ENCODE assay signal across 1 cellular context in the genomic region with DNA sequence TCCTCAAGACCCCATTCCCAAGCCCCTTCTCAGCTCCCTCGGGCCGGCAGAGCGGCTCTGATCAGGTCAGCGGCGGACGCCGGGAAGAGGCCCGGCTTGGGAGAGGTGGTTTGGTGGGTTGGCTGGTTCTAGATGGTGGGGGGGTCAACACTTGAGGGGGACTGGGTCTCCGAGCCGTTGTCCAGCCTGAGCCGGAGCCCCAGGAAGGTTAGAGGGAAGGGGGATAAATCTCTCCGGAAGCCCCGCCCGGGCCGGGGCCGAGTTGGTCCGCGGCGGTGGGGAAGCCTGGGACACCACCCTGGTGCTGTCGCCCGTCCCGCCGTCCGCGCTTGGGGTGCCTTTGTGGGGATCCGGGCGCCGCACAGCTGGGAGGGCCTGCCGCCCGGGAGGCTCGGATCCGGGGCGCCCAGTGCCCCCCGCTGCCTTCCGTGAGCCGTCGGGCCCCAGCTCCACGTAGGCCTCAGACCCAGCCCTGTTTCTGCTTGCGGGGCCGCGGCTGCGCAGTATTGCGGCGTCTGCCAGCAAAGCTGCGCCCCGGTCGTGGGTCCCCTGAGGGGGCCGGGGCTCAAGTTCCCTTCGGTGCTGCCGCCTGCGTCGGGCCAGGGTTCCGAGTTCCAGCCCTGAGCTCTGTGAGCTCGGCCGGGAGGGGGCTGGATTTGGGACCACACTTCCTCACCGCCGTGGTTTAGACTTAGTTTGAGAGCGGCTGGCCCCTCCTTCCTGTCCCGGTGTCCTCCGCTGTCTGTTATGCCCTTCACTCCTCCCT.
TF ChIP-seq lines count a peak whose summit lies in the region.

No MANE protein-coding gene starts in this region.

TF ChIP-seq in HepG2, 621 proteins besides CTCF, POLR2A, EP300 and RAD21 (continued from another document and continues in another):
- TF ChIP-seq, protein P1, sequence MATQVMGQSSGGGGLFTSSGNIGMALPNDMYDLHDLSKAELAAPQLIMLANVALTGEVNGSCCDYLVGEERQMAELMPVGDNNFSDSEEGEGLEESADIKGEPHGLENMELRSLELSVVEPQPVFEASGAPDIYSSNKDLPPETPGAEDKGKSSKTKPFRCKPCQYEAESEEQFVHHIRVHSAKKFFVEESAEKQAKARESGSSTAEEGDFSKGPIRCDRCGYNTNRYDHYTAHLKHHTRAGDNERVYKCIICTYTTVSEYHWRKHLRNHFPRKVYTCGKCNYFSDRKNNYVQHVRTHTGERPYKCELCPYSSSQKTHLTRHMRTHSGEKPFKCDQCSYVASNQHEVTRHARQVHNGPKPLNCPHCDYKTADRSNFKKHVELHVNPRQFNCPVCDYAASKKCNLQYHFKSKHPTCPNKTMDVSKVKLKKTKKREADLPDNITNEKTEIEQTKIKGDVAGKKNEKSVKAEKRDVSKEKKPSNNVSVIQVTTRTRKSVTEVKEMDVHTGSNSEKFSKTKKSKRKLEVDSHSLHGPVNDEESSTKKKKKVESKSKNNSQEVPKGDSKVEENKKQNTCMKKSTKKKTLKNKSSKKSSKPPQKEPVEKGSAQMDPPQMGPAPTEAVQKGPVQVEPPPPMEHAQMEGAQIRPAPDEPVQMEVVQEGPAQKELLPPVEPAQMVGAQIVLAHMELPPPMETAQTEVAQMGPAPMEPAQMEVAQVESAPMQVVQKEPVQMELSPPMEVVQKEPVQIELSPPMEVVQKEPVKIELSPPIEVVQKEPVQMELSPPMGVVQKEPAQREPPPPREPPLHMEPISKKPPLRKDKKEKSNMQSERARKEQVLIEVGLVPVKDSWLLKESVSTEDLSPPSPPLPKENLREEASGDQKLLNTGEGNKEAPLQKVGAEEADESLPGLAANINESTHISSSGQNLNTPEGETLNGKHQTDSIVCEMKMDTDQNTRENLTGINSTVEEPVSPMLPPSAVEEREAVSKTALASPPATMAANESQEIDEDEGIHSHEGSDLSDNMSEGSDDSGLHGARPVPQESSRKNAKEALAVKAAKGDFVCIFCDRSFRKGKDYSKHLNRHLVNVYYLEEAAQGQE (IDR thresholded peaks at IDR 0.05; ENCODE audit: borderline replicate concordance in 1 of 2, low read depth in 1 of 2, low read length in 2 of 2) = no peak; a peak in 1 of 4 replicates
- no peak for TF ChIP-seq ZNF556 (CRISPR knock-in tag; IDR thresholded peaks at IDR 0.05; ENCODE audit: borderline replicate concordance)
- TF ChIP-seq ZFP62 (CRISPR knock-in tag; IDR thresholded peaks at IDR 0.05) = 0 out of 2 replicates have a peak, but pooled peaks have one; percentile 56
- TF ChIP-seq, protein P2, sequence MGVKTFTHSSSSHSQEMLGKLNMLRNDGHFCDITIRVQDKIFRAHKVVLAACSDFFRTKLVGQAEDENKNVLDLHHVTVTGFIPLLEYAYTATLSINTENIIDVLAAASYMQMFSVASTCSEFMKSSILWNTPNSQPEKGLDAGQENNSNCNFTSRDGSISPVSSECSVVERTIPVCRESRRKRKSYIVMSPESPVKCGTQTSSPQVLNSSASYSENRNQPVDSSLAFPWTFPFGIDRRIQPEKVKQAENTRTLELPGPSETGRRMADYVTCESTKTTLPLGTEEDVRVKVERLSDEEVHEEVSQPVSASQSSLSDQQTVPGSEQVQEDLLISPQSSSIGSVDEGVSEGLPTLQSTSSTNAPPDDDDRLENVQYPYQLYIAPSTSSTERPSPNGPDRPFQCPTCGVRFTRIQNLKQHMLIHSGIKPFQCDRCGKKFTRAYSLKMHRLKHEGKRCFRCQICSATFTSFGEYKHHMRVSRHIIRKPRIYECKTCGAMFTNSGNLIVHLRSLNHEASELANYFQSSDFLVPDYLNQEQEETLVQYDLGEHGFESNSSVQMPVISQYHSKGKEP (CRISPR knock-in tag; IDR thresholded peaks at IDR 0.05) = no peak
- peak; percentile 41; the same call in 1 of the 2 replicates for TF ChIP-seq ZNF703 (CRISPR knock-in tag; IDR thresholded peaks at IDR 0.05; ENCODE audit: borderline replicate concordance)
- TF ChIP-seq ZNF570 (CRISPR knock-in tag; IDR thresholded peaks at IDR 0.05; ENCODE audit: borderline replicate concordance) = no peak
- peak; percentile 81; the same call in 1 of the 2 replicates for TF ChIP-seq ZNF878 (CRISPR knock-in tag; IDR thresholded peaks at IDR 0.05)
- TF ChIP-seq, protein P3, sequence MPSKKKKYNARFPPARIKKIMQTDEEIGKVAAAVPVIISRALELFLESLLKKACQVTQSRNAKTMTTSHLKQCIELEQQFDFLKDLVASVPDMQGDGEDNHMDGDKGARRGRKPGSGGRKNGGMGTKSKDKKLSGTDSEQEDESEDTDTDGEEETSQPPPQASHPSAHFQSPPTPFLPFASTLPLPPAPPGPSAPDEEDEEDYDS (CRISPR knock-in tag; IDR thresholded peaks at IDR 0.05) = no peak
- TF ChIP-seq, protein P4, sequence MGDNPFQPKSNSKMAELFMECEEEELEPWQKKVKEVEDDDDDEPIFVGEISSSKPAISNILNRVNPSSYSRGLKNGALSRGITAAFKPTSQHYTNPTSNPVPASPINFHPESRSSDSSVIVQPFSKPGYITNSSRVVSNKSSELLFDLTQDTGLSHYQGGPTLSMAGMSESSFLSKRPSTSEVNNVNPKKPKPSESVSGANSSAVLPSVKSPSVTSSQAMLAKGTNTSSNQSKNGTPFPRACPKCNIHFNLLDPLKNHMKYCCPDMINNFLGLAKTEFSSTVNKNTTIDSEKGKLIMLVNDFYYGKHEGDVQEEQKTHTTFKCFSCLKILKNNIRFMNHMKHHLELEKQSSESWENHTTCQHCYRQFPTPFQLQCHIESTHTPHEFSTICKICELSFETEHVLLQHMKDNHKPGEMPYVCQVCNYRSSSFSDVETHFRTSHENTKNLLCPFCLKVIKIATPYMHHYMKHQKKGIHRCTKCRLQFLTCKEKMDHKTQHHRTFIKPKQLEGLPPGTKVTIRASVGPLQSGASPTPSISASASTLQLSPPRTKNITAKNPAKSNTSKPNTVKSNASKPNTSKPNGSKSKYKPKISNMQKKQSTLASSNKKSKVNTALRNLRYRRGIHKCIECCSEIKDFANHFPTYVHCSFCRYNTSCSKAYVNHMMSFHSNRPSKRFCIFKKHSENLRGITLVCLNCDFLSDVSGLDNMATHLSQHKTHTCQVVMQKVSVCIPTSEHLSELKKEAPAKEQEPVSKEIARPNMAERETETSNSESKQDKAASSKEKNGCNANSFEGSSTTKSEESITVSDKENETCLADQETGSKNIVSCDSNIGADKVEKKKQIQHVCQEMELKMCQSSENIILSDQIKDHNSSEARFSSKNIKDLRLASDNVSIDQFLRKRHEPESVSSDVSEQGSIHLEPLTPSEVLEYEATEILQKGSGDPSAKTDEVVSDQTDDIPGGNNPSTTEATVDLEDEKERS (CRISPR knock-in tag; IDR thresholded peaks at IDR 0.05) = no peak
- TF ChIP-seq, protein P5, sequence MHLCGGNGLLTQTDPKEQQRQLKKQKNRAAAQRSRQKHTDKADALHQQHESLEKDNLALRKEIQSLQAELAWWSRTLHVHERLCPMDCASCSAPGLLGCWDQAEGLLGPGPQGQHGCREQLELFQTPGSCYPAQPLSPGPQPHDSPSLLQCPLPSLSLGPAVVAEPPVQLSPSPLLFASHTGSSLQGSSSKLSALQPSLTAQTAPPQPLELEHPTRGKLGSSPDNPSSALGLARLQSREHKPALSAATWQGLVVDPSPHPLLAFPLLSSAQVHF (CRISPR knock-in tag; IDR thresholded peaks at IDR 0.05) = no peak
- no peak for TF ChIP-seq SMARCC2 (IDR thresholded peaks at IDR 0.05)
- peak; percentile 70 for TF ChIP-seq POLR2G (IDR thresholded peaks at IDR 0.05; ENCODE audit: low read depth, low read length)
- TF ChIP-seq ZNF382 (CRISPR knock-in tag; IDR thresholded peaks at IDR 0.05; ENCODE audit: borderline replicate concordance) = no peak
- TF ChIP-seq, protein P6, sequence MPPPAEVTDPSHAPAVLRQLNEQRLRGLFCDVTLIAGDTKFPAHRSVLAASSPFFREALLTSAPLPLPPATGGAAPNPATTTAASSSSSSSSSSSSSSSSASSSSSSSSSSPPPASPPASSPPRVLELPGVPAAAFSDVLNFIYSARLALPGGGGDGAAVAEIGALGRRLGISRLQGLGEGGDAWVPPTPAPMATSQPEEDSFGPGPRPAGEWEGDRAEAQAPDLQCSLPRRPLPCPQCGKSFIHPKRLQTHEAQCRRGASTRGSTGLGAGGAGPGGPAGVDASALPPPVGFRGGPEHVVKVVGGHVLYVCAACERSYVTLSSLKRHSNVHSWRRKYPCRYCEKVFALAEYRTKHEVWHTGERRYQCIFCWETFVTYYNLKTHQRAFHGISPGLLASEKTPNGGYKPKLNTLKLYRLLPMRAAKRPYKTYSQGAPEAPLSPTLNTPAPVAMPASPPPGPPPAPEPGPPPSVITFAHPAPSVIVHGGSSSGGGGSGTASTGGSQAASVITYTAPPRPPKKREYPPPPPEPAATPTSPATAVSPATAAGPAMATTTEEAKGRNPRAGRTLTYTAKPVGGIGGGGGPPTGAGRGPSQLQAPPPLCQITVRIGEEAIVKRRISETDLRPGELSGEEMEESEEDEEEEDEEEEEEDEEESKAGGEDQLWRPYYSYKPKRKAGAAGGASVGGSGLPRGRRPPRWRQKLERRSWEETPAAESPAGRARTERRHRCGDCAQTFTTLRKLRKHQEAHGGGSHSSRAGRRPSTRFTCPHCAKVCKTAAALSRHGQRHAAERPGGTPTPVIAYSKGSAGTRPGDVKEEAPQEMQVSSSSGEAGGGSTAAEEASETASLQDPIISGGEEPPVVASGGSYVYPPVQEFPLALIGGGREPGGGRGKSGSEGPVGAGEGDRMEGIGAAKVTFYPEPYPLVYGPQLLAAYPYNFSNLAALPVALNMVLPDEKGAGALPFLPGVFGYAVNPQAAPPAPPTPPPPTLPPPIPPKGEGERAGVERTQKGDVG (CRISPR knock-in tag; IDR thresholded peaks at IDR 0.05; ENCODE audit: borderline replicate concordance) = no peak
- TF ChIP-seq ZSCAN31 (CRISPR knock-in tag; IDR thresholded peaks at IDR 0.05; ENCODE audit: low read depth) = no peak
- no peak for TF ChIP-seq STAG1 (CRISPR knock-in tag; IDR thresholded peaks at IDR 0.05)
- 0 out of 2 replicates have a peak, but pooled peaks have one; percentile 55 for TF ChIP-seq ZNF263 (CRISPR knock-in tag; IDR thresholded peaks at IDR 0.05)
- TF ChIP-seq CBX5 (CRISPR knock-in tag; IDR thresholded peaks at IDR 0.05; ENCODE audit: borderline replicate concordance) = no peak
- no peak; the same call in 1 of the 2 replicates for TF ChIP-seq BCL6 (CRISPR knock-in tag; IDR thresholded peaks at IDR 0.05)
- TF ChIP-seq, protein P7, sequence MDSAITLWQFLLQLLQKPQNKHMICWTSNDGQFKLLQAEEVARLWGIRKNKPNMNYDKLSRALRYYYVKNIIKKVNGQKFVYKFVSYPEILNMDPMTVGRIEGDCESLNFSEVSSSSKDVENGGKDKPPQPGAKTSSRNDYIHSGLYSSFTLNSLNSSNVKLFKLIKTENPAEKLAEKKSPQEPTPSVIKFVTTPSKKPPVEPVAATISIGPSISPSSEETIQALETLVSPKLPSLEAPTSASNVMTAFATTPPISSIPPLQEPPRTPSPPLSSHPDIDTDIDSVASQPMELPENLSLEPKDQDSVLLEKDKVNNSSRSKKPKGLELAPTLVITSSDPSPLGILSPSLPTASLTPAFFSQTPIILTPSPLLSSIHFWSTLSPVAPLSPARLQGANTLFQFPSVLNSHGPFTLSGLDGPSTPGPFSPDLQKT (CRISPR knock-in tag; IDR thresholded peaks at IDR 0.05; ENCODE audit: borderline replicate concordance) = peak; percentile 77; the same call in 1 of the 2 replicates
- no peak; the same call in 1 of the 2 replicates for TF ChIP-seq NRL (CRISPR knock-in tag; IDR thresholded peaks at IDR 0.05; ENCODE audit: borderline replicate concordance)
- TF ChIP-seq, protein P8, sequence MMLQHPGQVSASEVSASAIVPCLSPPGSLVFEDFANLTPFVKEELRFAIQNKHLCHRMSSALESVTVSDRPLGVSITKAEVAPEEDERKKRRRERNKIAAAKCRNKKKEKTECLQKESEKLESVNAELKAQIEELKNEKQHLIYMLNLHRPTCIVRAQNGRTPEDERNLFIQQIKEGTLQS (CRISPR knock-in tag; IDR thresholded peaks at IDR 0.05) = no peak
- no peak for TF ChIP-seq TMF1 (CRISPR knock-in tag; IDR thresholded peaks at IDR 0.05; ENCODE audit: low read depth)
- no peak for TF ChIP-seq ZNF772 (CRISPR knock-in tag; IDR thresholded peaks at IDR 0.05)
- TF ChIP-seq SMARCE1 (IDR thresholded peaks at IDR 0.05; ENCODE audit: borderline replicate concordance) = no peak
- no peak for TF ChIP-seq ZNF619 (CRISPR knock-in tag; IDR thresholded peaks at IDR 0.05)
- TF ChIP-seq, protein P9, sequence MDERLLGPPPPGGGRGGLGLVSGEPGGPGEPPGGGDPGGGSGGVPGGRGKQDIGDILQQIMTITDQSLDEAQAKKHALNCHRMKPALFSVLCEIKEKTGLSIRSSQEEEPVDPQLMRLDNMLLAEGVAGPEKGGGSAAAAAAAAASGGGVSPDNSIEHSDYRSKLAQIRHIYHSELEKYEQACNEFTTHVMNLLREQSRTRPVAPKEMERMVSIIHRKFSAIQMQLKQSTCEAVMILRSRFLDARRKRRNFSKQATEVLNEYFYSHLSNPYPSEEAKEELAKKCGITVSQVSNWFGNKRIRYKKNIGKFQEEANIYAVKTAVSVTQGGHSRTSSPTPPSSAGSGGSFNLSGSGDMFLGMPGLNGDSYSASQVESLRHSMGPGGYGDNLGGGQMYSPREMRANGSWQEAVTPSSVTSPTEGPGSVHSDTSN (CRISPR knock-in tag; IDR thresholded peaks at IDR 0.05) = no peak
- no peak for TF ChIP-seq SMYD3 (CRISPR knock-in tag; IDR thresholded peaks at IDR 0.05)
- TF ChIP-seq, protein P10, sequence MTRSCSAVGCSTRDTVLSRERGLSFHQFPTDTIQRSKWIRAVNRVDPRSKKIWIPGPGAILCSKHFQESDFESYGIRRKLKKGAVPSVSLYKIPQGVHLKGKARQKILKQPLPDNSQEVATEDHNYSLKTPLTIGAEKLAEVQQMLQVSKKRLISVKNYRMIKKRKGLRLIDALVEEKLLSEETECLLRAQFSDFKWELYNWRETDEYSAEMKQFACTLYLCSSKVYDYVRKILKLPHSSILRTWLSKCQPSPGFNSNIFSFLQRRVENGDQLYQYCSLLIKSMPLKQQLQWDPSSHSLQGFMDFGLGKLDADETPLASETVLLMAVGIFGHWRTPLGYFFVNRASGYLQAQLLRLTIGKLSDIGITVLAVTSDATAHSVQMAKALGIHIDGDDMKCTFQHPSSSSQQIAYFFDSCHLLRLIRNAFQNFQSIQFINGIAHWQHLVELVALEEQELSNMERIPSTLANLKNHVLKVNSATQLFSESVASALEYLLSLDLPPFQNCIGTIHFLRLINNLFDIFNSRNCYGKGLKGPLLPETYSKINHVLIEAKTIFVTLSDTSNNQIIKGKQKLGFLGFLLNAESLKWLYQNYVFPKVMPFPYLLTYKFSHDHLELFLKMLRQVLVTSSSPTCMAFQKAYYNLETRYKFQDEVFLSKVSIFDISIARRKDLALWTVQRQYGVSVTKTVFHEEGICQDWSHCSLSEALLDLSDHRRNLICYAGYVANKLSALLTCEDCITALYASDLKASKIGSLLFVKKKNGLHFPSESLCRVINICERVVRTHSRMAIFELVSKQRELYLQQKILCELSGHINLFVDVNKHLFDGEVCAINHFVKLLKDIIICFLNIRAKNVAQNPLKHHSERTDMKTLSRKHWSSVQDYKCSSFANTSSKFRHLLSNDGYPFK (CRISPR knock-in tag; IDR thresholded peaks at IDR 0.05; ENCODE audit: borderline replicate concordance) = peak; percentile 54; the same call in 1 of the 2 replicates
- no peak for TF ChIP-seq ZNF24 (IDR thresholded peaks at IDR 0.05)
- TF ChIP-seq, protein P11, sequence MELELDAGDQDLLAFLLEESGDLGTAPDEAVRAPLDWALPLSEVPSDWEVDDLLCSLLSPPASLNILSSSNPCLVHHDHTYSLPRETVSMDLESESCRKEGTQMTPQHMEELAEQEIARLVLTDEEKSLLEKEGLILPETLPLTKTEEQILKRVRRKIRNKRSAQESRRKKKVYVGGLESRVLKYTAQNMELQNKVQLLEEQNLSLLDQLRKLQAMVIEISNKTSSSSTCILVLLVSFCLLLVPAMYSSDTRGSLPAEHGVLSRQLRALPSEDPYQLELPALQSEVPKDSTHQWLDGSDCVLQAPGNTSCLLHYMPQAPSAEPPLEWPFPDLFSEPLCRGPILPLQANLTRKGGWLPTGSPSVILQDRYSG (CRISPR knock-in tag; IDR thresholded peaks at IDR 0.05) = peak; percentile 66; the same call in 1 of the 2 replicates
- no peak for TF ChIP-seq ATM (IDR thresholded peaks at IDR 0.05; ENCODE audit: borderline replicate concordance)
- no peak for TF ChIP-seq NFATC3 (CRISPR knock-in tag; IDR thresholded peaks at IDR 0.05)
- TF ChIP-seq POLR2AphosphoS5 (IDR thresholded peaks at IDR 0.05; ENCODE audit: low read depth, low read length) = peak; percentile 51; the same call in 1 of the 2 replicates
